1 cellular context compared by ENCODE assay signal in genomic region chr20:51750037-51750769, GRCh38.
TF ChIP-seq lines count a peak whose summit lies in the region.

No MANE protein-coding gene starts in this region.

TF ChIP-seq in SK-N-SH, 30 proteins besides CTCF, POLR2A, EP300 and RAD21 (continued from another document):
- TF ChIP-seq, protein P1, sequence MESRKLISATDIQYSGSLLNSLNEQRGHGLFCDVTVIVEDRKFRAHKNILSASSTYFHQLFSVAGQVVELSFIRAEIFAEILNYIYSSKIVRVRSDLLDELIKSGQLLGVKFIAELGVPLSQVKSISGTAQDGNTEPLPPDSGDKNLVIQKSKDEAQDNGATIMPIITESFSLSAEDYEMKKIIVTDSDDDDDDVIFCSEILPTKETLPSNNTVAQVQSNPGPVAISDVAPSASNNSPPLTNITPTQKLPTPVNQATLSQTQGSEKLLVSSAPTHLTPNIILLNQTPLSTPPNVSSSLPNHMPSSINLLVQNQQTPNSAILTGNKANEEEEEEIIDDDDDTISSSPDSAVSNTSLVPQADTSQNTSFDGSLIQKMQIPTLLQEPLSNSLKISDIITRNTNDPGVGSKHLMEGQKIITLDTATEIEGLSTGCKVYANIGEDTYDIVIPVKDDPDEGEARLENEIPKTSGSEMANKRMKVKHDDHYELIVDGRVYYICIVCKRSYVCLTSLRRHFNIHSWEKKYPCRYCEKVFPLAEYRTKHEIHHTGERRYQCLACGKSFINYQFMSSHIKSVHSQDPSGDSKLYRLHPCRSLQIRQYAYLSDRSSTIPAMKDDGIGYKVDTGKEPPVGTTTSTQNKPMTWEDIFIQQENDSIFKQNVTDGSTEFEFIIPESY (IDR thresholded peaks at IDR 0.05; ENCODE audit: borderline replicate concordance, low read depth): 0 out of 2 replicates have a peak, but pooled peaks have one; percentile 38
- TF ChIP-seq, protein P2, sequence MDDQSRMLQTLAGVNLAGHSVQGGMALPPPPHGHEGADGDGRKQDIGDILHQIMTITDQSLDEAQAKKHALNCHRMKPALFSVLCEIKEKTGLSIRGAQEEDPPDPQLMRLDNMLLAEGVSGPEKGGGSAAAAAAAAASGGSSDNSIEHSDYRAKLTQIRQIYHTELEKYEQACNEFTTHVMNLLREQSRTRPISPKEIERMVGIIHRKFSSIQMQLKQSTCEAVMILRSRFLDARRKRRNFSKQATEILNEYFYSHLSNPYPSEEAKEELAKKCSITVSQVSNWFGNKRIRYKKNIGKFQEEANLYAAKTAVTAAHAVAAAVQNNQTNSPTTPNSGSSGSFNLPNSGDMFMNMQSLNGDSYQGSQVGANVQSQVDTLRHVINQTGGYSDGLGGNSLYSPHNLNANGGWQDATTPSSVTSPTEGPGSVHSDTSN (IDR thresholded peaks at IDR 0.05): no peak
- TF ChIP-seq RFX5 (IDR thresholded peaks at IDR 0.05; ENCODE audit: low read length): no peak
- no peak for TF ChIP-seq IRF3 (IDR thresholded peaks at IDR 0.05; ENCODE audit: low read depth, low read length)
- peak; percentile 74 for TF ChIP-seq NFIC (IDR thresholded peaks at IDR 0.05; ENCODE audit: borderline replicate concordance)
TF ChIP-seq in SK-N-SH: peak in this region for 9.
